Comparison of ENCODE assay signal across 8 cellular contexts in the genomic region with DNA sequence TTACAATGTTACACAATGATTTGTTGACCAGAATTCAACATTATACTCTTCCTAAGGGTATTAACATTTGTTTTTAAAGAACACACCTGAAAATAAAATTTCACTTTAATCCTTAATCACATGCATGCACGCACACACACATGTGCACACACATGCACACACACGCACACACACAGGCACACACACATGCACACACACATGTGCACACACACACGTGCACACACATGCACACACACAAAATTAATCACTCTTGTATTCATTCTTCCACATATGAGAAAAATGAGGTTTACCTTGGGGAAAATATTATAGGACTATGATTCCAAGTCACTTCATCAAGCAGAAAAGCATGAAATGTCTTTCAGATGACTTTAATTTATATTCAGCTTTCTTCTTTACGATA.
"Had no signal": no experiment of that assay in that cellular context is flagged by ENCODE, and none has a peak within 500 bp of the region (broad histone marks: within the 10 kb centered on the region; RNA-seq: fewer than 3 reads in every experiment).

No MANE protein-coding gene starts in this region.

- FAIRE-seq: HTR-8/SVneo, K562 had no signal

- H3K4me2 ChIP-seq: KMS-11 had no signal

- DNase-seq: IMR-90, Karpas-422, KBM-7, KG1 had no signal

- H3K4me3 ChIP-seq: K562 had no signal

- ATAC-seq: K562 had no signal

- H3K27ac ChIP-seq: HL-60, KMS-11 had no signal

- H3K9ac ChIP-seq: KMS-11 had no signal
